In the genomic region with DNA sequence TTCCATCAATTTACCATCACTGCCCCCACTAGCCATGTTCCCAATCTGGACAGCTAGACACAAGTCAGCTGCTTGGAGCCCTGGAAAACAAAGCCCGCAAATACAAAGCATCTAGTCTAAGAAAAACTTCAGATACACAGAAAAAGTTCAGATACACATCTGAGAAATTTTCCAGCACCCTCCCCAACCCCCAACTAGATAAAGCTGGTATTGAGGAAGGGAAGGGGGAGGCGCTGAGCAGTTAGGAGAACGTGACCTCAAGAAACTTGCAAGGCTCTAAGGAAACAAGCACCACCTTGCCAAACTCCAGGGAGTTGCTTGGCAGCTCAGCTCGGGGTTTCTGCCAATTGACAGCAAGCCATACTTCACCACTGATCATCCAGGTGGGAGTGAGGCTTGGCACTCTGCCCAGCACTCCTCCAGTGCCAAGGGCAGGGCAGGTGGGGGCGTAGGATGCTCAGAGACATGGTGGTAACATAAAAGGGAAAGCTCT, we compare ENCODE assay signal across 12 cellular contexts. TPM values are rescaled to one million over a fixed set of nuclear protein-coding genes. Genes with fewer than 3 reads are reported as not detected.
DNase-seq lines count a peak whose midpoint lies in the region; ATAC-seq and TF ChIP-seq lines count a peak whose summit lies in the region.
"Had no signal": no experiment of that assay in that cellular context is flagged by ENCODE, and none has a peak within 500 bp of the region (broad histone marks: within the 10 kb centered on the region; RNA-seq: fewer than 3 reads in every experiment).

No MANE protein-coding gene starts in this region.

- no peak overlapping the region for H3K4me3 ChIP-seq in transverse colon
- H3K4me3 ChIP-seq: left ventricle myocardium inferior had no signal

- DNase-seq in NCI-H524 (lab: John Stamatoyannopoulos, UW) (peak; percentile 9 to 62), NCI-H524 treated with DMSO at 0.1 percent for 48 hours (lab: John Stamatoyannopoulos, UW) (no peak), RPMI8226 (peak; percentile 25), foreskin keratinocyte (peak in 1 of 2 donors; percentile 60), transverse colon (peak; percentile 64), midbrain (lab: John Stamatoyannopoulos, UW) (no peak), HCEC 1CT (no peak)
- DNase-seq in stimulated activated naive CD4-positive, alpha-beta T cell (lab: John Stamatoyannopoulos, UW), result no peak
- DNase-seq: activated B cell treated with CpG ODN at 0.5 μM for 24 hours; central memory CD4-positive, alpha-beta T cell; left ventricle myocardium inferior; stimulated activated CD4-positive, alpha-beta T cell treated with anti-CD3 and anti-CD28 coated beads, Interleukin-4, amount 100 ng/mL, for 4 hours had no signal

- WGBS in transverse colon (ENCODE audit: low coverage in 1 of 2), 2 donors, result 21 to 75% methylated on average over 1 to 5 of the region's 5 CpGs

- H3K4me1 ChIP-seq in foreskin keratinocyte (peaks cover 7% of the 10 kb centered on the region), transverse colon (peaks cover 9 to 31% (median 15%) of the 10 kb centered on the region in 4 donors)

- intact Hi-C loops in transverse colon (cut with DNase I; ENCODE audit: low total_unique reads), result no loop called here

- in situ Hi-C loops in transverse colon (cut with MboI; ENCODE audit: low pct_ligation_motif_present in 1 of 4, low pct_unique_long_range_greater_than_20kb in 1 of 4, low sequenced_read_pairs in 3 of 4), result no loop called here

- ATAC-seq in foreskin keratinocyte, result peak; percentile 26

- no peak overlapping the region for H3K27ac ChIP-seq in foreskin keratinocyte
- H3K27ac ChIP-seq in transverse colon, result peak overlapping the region; percentile 75 to 88 (median 82)
- H3K27ac ChIP-seq: left ventricle myocardium inferior had no signal

- H3K9me3 ChIP-seq in transverse colon, result no peaks in the 10 kb centered on the region
- H3K9me3 ChIP-seq: left ventricle myocardium inferior had no signal

- no peak for TF ChIP-seq POLR2A in transverse colon (IDR thresholded peaks at IDR 0.05)

- TF ChIP-seq EP300 in transverse colon (IDR thresholded peaks at IDR 0.05; ENCODE audit: low read depth), result no peak

- H3K27me3 ChIP-seq in foreskin keratinocyte (no peaks in the 10 kb centered on the region), transverse colon (no peaks in the 10 kb centered on the region)

- H3K36me3 ChIP-seq in transverse colon, result no peaks in the 10 kb centered on the region
- H3K36me3 ChIP-seq: left ventricle myocardium inferior had no signal

- TF ChIP-seq CTCF in foreskin keratinocyte (conservative IDR thresholded peaks at IDR 0.05) (no peak), transverse colon (IDR thresholded peaks at IDR 0.05) (no peak)

RNA-seq across cellular contexts. Expression of a gene that starts 5.1 kb away (rescaled TPM):
- total RNA-seq in foreskin keratinocyte (117 and 119 TPM in 2 replicates), transverse colon (100 to 1,000 TPM in 3 of 4 donors, 10 to 100 TPM in 1; 40.8 to 184 (median 152) TPM)
- 110 and 127 TPM in 2 replicates for polyA plus RNA-seq in foreskin keratinocyte

RNA-seq across cellular contexts. Expression of a gene that starts 42.5 kb away (rescaled TPM):
- total RNA-seq in foreskin keratinocyte (57.6 and 58.2 TPM in 2 replicates), transverse colon (10 to 100 TPM; 19.8 to 94.5 (median 67.4) TPM)
- 19.0 and 21.2 TPM in 2 replicates for polyA plus RNA-seq in foreskin keratinocyte

RNA-seq across cellular contexts. Expression of a gene that starts 49.4 kb away (rescaled TPM):
- 61.1 and 79.3 TPM in 2 replicates for total RNA-seq in foreskin keratinocyte
- 63.7 and 88.0 TPM in 2 replicates for polyA plus RNA-seq in foreskin keratinocyte
- total RNA-seq in transverse colon, result 1 to 10 TPM in 2 of 4 donors, not detected in 2; 3.0 to 4.0 TPM

Comparison
In these comparisons a context has a peak if more than half of its experiments do, and no peak if none do; other contexts are left out.
1. DNase-seq: peak in NCI-H524 (2 of 2), RPMI8226 (single experiment) and transverse colon (single experiment); none in NCI-H524 treated with DMSO at 0.1 percent for 48 hours (single experiment), midbrain (single experiment), stimulated activated naive CD4-positive, alpha-beta T cell (0 of 6) and HCEC 1CT (single experiment).
2. RNA of a gene that starts 49.4 kb away (total RNA-seq): 61.1 to 79.3 TPM in foreskin keratinocyte; 3.0 to 4.0 TPM in transverse colon; every median in the first group is over 10 times any median in the second.